25 cellular contexts compared by ENCODE assay signal in the genomic region with DNA sequence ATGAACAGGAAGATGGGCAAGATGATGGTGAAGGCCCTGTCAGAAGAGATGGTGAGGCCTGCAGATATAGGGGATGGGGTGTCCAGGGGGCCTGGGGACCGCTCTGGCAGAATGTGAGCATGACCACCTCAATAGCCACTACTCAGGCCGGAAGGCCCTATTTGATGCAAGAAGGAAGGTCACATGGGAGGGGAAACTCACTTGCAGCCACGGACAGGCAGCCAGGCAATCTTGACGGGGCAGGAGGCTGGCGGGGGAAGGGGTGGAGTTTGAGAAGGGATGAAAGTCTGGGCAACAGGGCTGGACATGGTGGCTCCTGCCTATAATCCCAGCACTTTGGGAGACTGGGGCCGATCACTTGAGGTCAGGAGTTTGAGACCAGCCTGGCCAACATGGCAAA. TPM values are rescaled to one million over a fixed set of nuclear protein-coding genes. Genes with fewer than 3 reads are reported as not detected.
DNase-seq lines count a peak whose midpoint lies in the region; ATAC-seq lines count a peak whose summit lies in the region.
"Had no signal": no experiment of that assay in that cellular context is flagged by ENCODE, and none has a peak within 500 bp of the region (broad histone marks: within the 10 kb centered on the region; RNA-seq: fewer than 3 reads in every experiment).

No MANE protein-coding gene starts in this region.

- DNase-seq in T-helper 2 cell treated with Interferon-gamma antibody and Interleukin-4, amounts not matched to agents 5 μg/mL and 100 μg/mL, for 36 hours (ENCODE audit: low spot score), result no peak
- no peak for DNase-seq in T-helper 2 cell
- DNase-seq in CD4-positive, alpha-beta memory T cell, result no peak
- DNase-seq in activated naive CD8-positive, alpha-beta T cell treated with anti-CD3 and anti-CD28 coated beads, Interleukin-2, amount 50 U/mL, for 24 hours, result no peak
- no peak for DNase-seq in natural killer cell treated with Interleukin-12 subunit alpha and Interleukin-12 subunit beta and Interleukin-15 and Interleukin-18, amount 100 ng/mL, for 72 hours (ENCODE audit: low spot score)
- DNase-seq in DMS53 treated with DMSO at 0.1 percent for 48 hours (lab: John Stamatoyannopoulos, UW; ENCODE audit: unreplicated experiment), result no peak
- DNase-seq in activated gamma-delta T cell treated with Interleukin-2 at 50 U/mL for 16 hours, result no peak
- no peak for DNase-seq in HuH-7 (ENCODE audit: low spot score)
- DNase-seq: DMS53, esophagus squamous epithelium, GF-D8, GM23248, HFFc6, left lung, NCI-H2029 treated with DMSO at 0.1 percent for 48 hours, NCI-H345, NCI-H774, nephron progenitor cell, right cardiac atrium had no signal

- peaks cover 56% of the 10 kb centered on the region for H3K36me3 Mint-ChIP-seq in T-helper 2 cell treated with Interferon-gamma antibody and Interleukin-4, amounts not matched to agents 5 μg/mL and 100 μg/mL, for 36 hours (ENCODE audit: low read depth)
- peaks cover 50 to 68% of the 10 kb centered on the region in 2 donors for H3K36me3 Mint-ChIP-seq in CD4-positive, alpha-beta memory T cell
- peaks cover 43% of the 10 kb centered on the region for H3K36me3 Mint-ChIP-seq in activated naive CD8-positive, alpha-beta T cell treated with anti-CD3 and anti-CD28 coated beads, Interleukin-2, amount 50 U/mL, for 24 hours (ENCODE audit: low read depth)
- peaks cover 7% of the 10 kb centered on the region for H3K36me3 Mint-ChIP-seq in natural killer cell treated with Interleukin-12 subunit alpha and Interleukin-12 subunit beta and Interleukin-15 and Interleukin-18, amount 100 ng/mL, for 72 hours

- H3K4me1 ChIP-seq in CD4-positive, alpha-beta memory T cell (ENCODE audit: insufficient read depth, low read length), result peaks cover 37% of the 10 kb centered on the region
- H3K4me1 ChIP-seq: esophagus squamous epithelium, tibial nerve had no signal

- no peaks in the 10 kb centered on the region for H3K27me3 Mint-ChIP-seq in T-helper 2 cell treated with Interferon-gamma antibody and Interleukin-4, amounts not matched to agents 5 μg/mL and 100 μg/mL, for 36 hours (ENCODE audit: low read depth)
- no peaks in the 10 kb centered on the region for H3K27me3 Mint-ChIP-seq in CD4-positive, alpha-beta memory T cell
- no peaks in the 10 kb centered on the region for H3K27me3 Mint-ChIP-seq in activated naive CD8-positive, alpha-beta T cell treated with anti-CD3 and anti-CD28 coated beads, Interleukin-2, amount 50 U/mL, for 24 hours
- H3K27me3 Mint-ChIP-seq in natural killer cell treated with Interleukin-12 subunit alpha and Interleukin-12 subunit beta and Interleukin-15 and Interleukin-18, amount 100 ng/mL, for 72 hours, result no peaks in the 10 kb centered on the region

- no peak overlapping the region for H3K27ac ChIP-seq in CD4-positive, alpha-beta memory T cell (ENCODE audit: low read depth, low read length)
- H3K27ac ChIP-seq: 22Rv1, esophagus squamous epithelium, GM23248, hepatocyte, left lung, SK-N-MC, tibial nerve had no signal

- peak overlapping the region; percentile 60 for H3K27ac Mint-ChIP-seq in T-helper 2 cell treated with Interferon-gamma antibody and Interleukin-4, amounts not matched to agents 5 μg/mL and 100 μg/mL, for 36 hours
- H3K27ac Mint-ChIP-seq in CD4-positive, alpha-beta memory T cell, result peak overlapping the region in 6 of 7 donors; percentile 42 to 79 (median 57)
- peak overlapping the region; percentile 54 for H3K27ac Mint-ChIP-seq in activated naive CD8-positive, alpha-beta T cell treated with anti-CD3 and anti-CD28 coated beads, Interleukin-2, amount 50 U/mL, for 24 hours
- H3K27ac Mint-ChIP-seq in natural killer cell treated with Interleukin-12 subunit alpha and Interleukin-12 subunit beta and Interleukin-15 and Interleukin-18, amount 100 ng/mL, for 72 hours, result peak overlapping the region; percentile 65 to 90
- H3K27ac Mint-ChIP-seq: HFFc6, nephron progenitor cell had no signal

- CTCF ChIA-PET in CD4-positive, alpha-beta memory T cell (lab: Charles Lee; ENCODE audit: partially characterized antibody), result no interaction called here

- no peaks in the 10 kb centered on the region for H3K9me3 Mint-ChIP-seq in T-helper 2 cell treated with Interferon-gamma antibody and Interleukin-4, amounts not matched to agents 5 μg/mL and 100 μg/mL, for 36 hours
- no peaks in the 10 kb centered on the region for H3K9me3 Mint-ChIP-seq in CD4-positive, alpha-beta memory T cell
- no peaks in the 10 kb centered on the region for H3K9me3 Mint-ChIP-seq in activated naive CD8-positive, alpha-beta T cell treated with anti-CD3 and anti-CD28 coated beads, Interleukin-2, amount 50 U/mL, for 24 hours
- no peaks in the 10 kb centered on the region for H3K9me3 Mint-ChIP-seq in natural killer cell treated with Interleukin-12 subunit alpha and Interleukin-12 subunit beta and Interleukin-15 and Interleukin-18, amount 100 ng/mL, for 72 hours
- H3K9me3 Mint-ChIP-seq: HFFc6 had no signal

- no peak overlapping the region for H3K4me3 ChIP-seq in CD4-positive, alpha-beta memory T cell (ENCODE audit: low read length in 2 of 2)
- H3K4me3 ChIP-seq: esophagus squamous epithelium, GM23248, hepatocyte, K562, left lung, SK-N-MC, tibial nerve had no signal

- POLR2A ChIA-PET in CD4-positive, alpha-beta memory T cell (lab: Charles Lee; ENCODE audit: partially characterized antibody), result interaction anchor here (39.3 kb wide), 1 partner anchor 20 kb away, joined by 1390 read pairs; a partner anchor contains a TSS

- H3K36me3 ChIP-seq in CD4-positive, alpha-beta memory T cell (ENCODE audit: insufficient read depth, low read length), result peaks cover 61% of the 10 kb centered on the region
- H3K36me3 ChIP-seq: esophagus squamous epithelium, tibial nerve had no signal

- no peak overlapping the region for H3K4me3 Mint-ChIP-seq in T-helper 2 cell treated with Interferon-gamma antibody and Interleukin-4, amounts not matched to agents 5 μg/mL and 100 μg/mL, for 36 hours
- no peak overlapping the region for H3K4me3 Mint-ChIP-seq in CD4-positive, alpha-beta memory T cell
- H3K4me3 Mint-ChIP-seq in activated naive CD8-positive, alpha-beta T cell treated with anti-CD3 and anti-CD28 coated beads, Interleukin-2, amount 50 U/mL, for 24 hours, result no peak overlapping the region
- H3K4me3 Mint-ChIP-seq in natural killer cell treated with Interleukin-12 subunit alpha and Interleukin-12 subunit beta and Interleukin-15 and Interleukin-18, amount 100 ng/mL, for 72 hours, result no peak overlapping the region
- H3K4me3 Mint-ChIP-seq: HFFc6, nephron progenitor cell had no signal

- peaks cover 34% of the 10 kb centered on the region for H3K4me1 Mint-ChIP-seq in T-helper 2 cell treated with Interferon-gamma antibody and Interleukin-4, amounts not matched to agents 5 μg/mL and 100 μg/mL, for 36 hours (ENCODE audit: low read depth)
- H3K4me1 Mint-ChIP-seq in CD4-positive, alpha-beta memory T cell, result peaks cover 23 to 49% (median 36%) of the 10 kb centered on the region in 4 donors
- H3K4me1 Mint-ChIP-seq in activated naive CD8-positive, alpha-beta T cell treated with anti-CD3 and anti-CD28 coated beads, Interleukin-2, amount 50 U/mL, for 24 hours, result peaks cover 42% of the 10 kb centered on the region
- H3K4me1 Mint-ChIP-seq in natural killer cell treated with Interleukin-12 subunit alpha and Interleukin-12 subunit beta and Interleukin-15 and Interleukin-18, amount 100 ng/mL, for 72 hours (ENCODE audit: low read depth in 2 of 2), result peaks cover 45 to 47% of the 10 kb centered on the region in 2 donors

- ATAC-seq in activated naive CD8-positive, alpha-beta T cell treated with anti-CD3 and anti-CD28 coated beads, Interleukin-2, amount 50 U/mL, for 24 hours, result no peak
- ATAC-seq in natural killer cell treated with Interleukin-12 subunit alpha and Interleukin-12 subunit beta and Interleukin-15 and Interleukin-18, amount 100 ng/mL, for 72 hours, result no peak
- ATAC-seq: K562, left lung, right cardiac atrium had no signal

- intact Hi-C loops in CD4-positive, alpha-beta memory T cell (cut with micrococcal nuclease), result no loop called here

- no peaks in the 10 kb centered on the region for H3K27me3 ChIP-seq in CD4-positive, alpha-beta memory T cell (ENCODE audit: insufficient read depth, low read length)
- H3K27me3 ChIP-seq: esophagus squamous epithelium, hepatocyte, left lung, tibial nerve had no signal

- no peaks in the 10 kb centered on the region for H3K9me3 ChIP-seq in CD4-positive, alpha-beta memory T cell (ENCODE audit: control insufficient read depth in 1 of 2, low read length in 2 of 2)
- H3K9me3 ChIP-seq: esophagus squamous epithelium, left lung, tibial nerve had no signal

RNA-seq across cellular contexts. Expression of a gene that starts 8.8 kb away (rescaled TPM):
- 100 to 1,000 TPM; 148 to 152 TPM for total RNA-seq in CD4-positive, alpha-beta memory T cell
- 100 to 1,000 TPM in 1 of 2 donors, 10 to 100 TPM in 1; 83.3 to 211 TPM for polyA plus RNA-seq in CD4-positive, alpha-beta memory T cell
- 100 to 1,000 TPM; 243 to 317 TPM for total RNA-seq in natural killer cell treated with Interleukin-12 subunit alpha and Interleukin-12 subunit beta and Interleukin-15 and Interleukin-18, amount 100 ng/mL, for 72 hours
- total RNA-seq: GM23248, HFFc6, MCF 10A had no signal

RNA-seq across cellular contexts. Expression of a gene that starts 49.7 kb away (rescaled TPM):
- total RNA-seq in CD4-positive, alpha-beta memory T cell, result under 1 TPM; 0.32 to 0.33 TPM
- under 1 TPM; 0.48 to 0.90 TPM for polyA plus RNA-seq in CD4-positive, alpha-beta memory T cell
- total RNA-seq in natural killer cell treated with Interleukin-12 subunit alpha and Interleukin-12 subunit beta and Interleukin-15 and Interleukin-18, amount 100 ng/mL, for 72 hours, result under 1 TPM; 0.14 to 0.55 TPM
- total RNA-seq: HFFc6, MCF 10A had no signal

RNA-seq across cellular contexts. Expression of a gene that starts 55.2 kb away (rescaled TPM):
- 1 to 10 TPM; 5.1 to 6.1 TPM for total RNA-seq in CD4-positive, alpha-beta memory T cell
- polyA plus RNA-seq in CD4-positive, alpha-beta memory T cell, result 1 to 10 TPM; 5.6 to 8.1 TPM
- 10 to 100 TPM; 10.3 to 11.1 TPM for total RNA-seq in natural killer cell treated with Interleukin-12 subunit alpha and Interleukin-12 subunit beta and Interleukin-15 and Interleukin-18, amount 100 ng/mL, for 72 hours
